In the genomic region with DNA sequence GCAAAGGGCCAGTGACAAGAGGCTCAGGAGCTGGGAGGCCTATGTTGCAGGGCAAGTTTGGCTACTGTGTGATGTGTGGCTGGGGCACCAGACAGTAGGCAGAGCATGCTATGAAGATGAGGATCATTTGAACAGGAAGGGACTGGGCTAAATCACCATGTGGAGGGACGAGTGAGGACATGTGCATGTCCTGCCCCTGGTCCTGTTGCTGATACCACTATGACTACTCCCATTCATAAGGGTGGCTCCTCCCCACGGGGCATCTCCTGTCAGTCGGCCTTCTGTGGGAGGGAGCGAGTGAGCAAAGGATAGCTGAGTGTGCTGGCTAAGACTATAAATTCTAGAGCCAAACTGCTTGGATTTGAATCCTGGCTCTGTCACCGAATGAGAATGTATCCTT, we compare ENCODE assay signal across 23 cellular contexts.
DNase-seq lines count a peak whose midpoint lies in the region; ATAC-seq and TF ChIP-seq lines count a peak whose summit lies in the region.
"Had no signal": no experiment of that assay in that cellular context is flagged by ENCODE, and none has a peak within 500 bp of the region (broad histone marks: within the 10 kb centered on the region; RNA-seq: fewer than 3 reads in every experiment).

No MANE protein-coding gene starts in this region.

- no peaks in the 10 kb centered on the region for H3K9me3 ChIP-seq in RWPE2 (ENCODE audit: severe bottlenecking)
- no peaks in the 10 kb centered on the region for H3K9me3 ChIP-seq in left ventricle myocardium inferior (replicated peaks)
- H3K9me3 ChIP-seq: A549, BE2C, esophagus squamous epithelium had no signal

- H3K4me1 ChIP-seq in RWPE2 (ENCODE audit: insufficient read depth, poor library complexity, severe bottlenecking) (peaks cover 5% of the 10 kb centered on the region), left ventricle myocardium inferior (peaks cover 55% of the 10 kb centered on the region)
- H3K4me1 ChIP-seq: BE2C had no signal

- H3K27ac ChIP-seq in RWPE2 (ENCODE audit: poor library complexity, severe bottlenecking) (peak overlapping the region; percentile 10), left ventricle myocardium inferior (replicated peaks) (peak overlapping the region; percentile 5)
- H3K27ac ChIP-seq: A549 had no signal

- no peak for TF ChIP-seq CTCF in RWPE2 (IDR thresholded peaks at IDR 0.05; ENCODE audit: poor library complexity, severe bottlenecking)
- TF ChIP-seq CTCF in left ventricle myocardium inferior (IDR thresholded peaks at IDR 0.05; ENCODE audit: borderline replicate concordance), result no peak

- DNase-seq in AG20443 (ENCODE audit: low spot score) (peak; percentile 15), RWPE2 (ENCODE audit: low spot score) (peak; percentile 66), epidermal melanocyte (ENCODE audit: insufficient read length, low spot score) (peak; percentile 23), left ventricle myocardium inferior (no peak), H7 (no peak), NCI-H2029 treated with DMSO at 0.1 percent for 48 hours (lab: John Stamatoyannopoulos, UW) (no peak), mucosa of gallbladder (ENCODE audit: low spot score) (no peak)
- DNase-seq: activated CD8-positive, alpha-beta memory T cell treated with anti-CD3 and anti-CD28 coated beads, Interleukin-2, amount 50 U/mL, for 48 hours; activated naive CD8-positive, alpha-beta T cell treated with anti-CD3 and anti-CD28 coated beads, Interleukin-2, amount 10 ng/mL, durations not matched to agents 7 days and 5 days; BE2C; esophagus squamous epithelium; GF-D8; glutamatergic neuron; kidney glomerular epithelial cell; NCI-H1930; NCI-H526 treated with DMSO at 0.1 percent for 48 hours; small intestine; stimulated activated CD4-positive, alpha-beta T cell treated with anti-CD3 and anti-CD28 coated beads, Interleukin-1b, Interleukin-23, amount 100 ng/mL, for 48 hours; T1000 had no signal

- H3K27me3 ChIP-seq in RWPE2 (ENCODE audit: insufficient read depth, poor library complexity, severe bottlenecking) (no peaks in the 10 kb centered on the region), left ventricle myocardium inferior (ENCODE audit: low read depth) (no peaks in the 10 kb centered on the region), H7 (ENCODE audit: control insufficient read depth, insufficient read depth, low read length) (no peaks in the 10 kb centered on the region)
- H3K27me3 ChIP-seq: BE2C, esophagus squamous epithelium had no signal

- intact Hi-C loops in left ventricle myocardium inferior (cut with micrococcal nuclease), result no loop called here

- H3K4me3 ChIP-seq in RWPE2 (ENCODE audit: severe bottlenecking) (no peak overlapping the region), left ventricle myocardium inferior (no peak overlapping the region), H7 (ENCODE audit: insufficient read depth, low read depth, low read length) (no peak overlapping the region)
- H3K4me3 ChIP-seq: A549, esophagus squamous epithelium had no signal

- peak; percentile 91 for ATAC-seq in RWPE2 (ENCODE audit: low read depth)
- no peak for ATAC-seq in GM18909 (IDR thresholded peaks at IDR 0.05; ENCODE audit: poor library complexity, unreplicated experiment)
- ATAC-seq: A549; activated T-helper 17 cell treated with anti-CD3 and anti-CD28 coated beads, Interleukin-2, amount 50 U/mL, for 72 hours; WTC11 had no signal

- no peaks in the 10 kb centered on the region for H3K36me3 ChIP-seq in RWPE2 (ENCODE audit: low read depth)
- H3K36me3 ChIP-seq in left ventricle myocardium inferior, result no peaks in the 10 kb centered on the region
- H3K36me3 ChIP-seq in H7 (replicated peaks; ENCODE audit: control insufficient read depth, insufficient read depth, low read length), result no peaks in the 10 kb centered on the region; the same call in 1 of the 2 replicates
- H3K36me3 ChIP-seq: BE2C had no signal

Comparison
In these comparisons a context has a peak if more than half of its experiments do, and no peak if none do; other contexts are left out.
1. DNase-seq: peak in AG20443 (single experiment), RWPE2 (single experiment) and epidermal melanocyte (single experiment); none in left ventricle myocardium inferior (single experiment), H7 (single experiment), NCI-H2029 treated with DMSO at 0.1 percent for 48 hours (single experiment) and mucosa of gallbladder (single experiment).